In the genomic region with DNA sequence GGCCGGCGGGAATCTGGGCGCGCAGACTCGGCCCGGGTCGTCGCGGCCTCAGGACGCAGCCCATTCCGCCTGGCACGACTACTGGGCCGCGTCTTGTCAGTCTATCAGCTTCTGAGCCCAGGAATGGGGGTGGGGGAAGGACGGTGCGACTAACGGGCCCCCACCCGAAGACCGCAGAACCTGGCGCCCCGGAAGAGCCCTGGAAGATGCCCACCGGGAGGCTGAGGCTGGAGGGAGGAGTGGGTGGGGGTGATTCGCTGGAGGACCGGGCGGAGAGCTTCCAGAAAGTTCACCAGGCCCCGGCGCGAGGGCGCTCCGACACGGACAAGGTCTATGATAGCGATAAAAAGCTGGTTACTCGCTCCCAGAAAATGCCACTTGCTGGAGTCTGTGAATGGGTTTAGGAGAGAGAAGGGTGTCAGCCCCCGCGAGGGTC, we compare ENCODE assay signal across 8 cellular contexts. TPM values are rescaled to one million over a fixed set of nuclear protein-coding genes. Genes with fewer than 3 reads are reported as not detected.
DNase-seq lines count a peak whose midpoint lies in the region; ATAC-seq and TF ChIP-seq lines count a peak whose summit lies in the region.

No MANE protein-coding gene starts in this region.

- H3K4me1 Mint-ChIP-seq in CD8-positive, alpha-beta T cell (ENCODE audit: low read depth): peaks cover 50% of the 10 kb centered on the region
- peaks cover 33 to 46% of the 10 kb centered on the region in 2 donors for H3K4me1 Mint-ChIP-seq in effector memory CD8-positive, alpha-beta T cell (ENCODE audit: low read depth in 2 of 2)

- peaks cover 22% of the 10 kb centered on the region for H3K4me1 ChIP-seq in CD8-positive, alpha-beta T cell (ENCODE audit: insufficient read depth, low read length)
- no peaks in the 10 kb centered on the region for H3K4me1 ChIP-seq in SJCRH30
- no peaks in the 10 kb centered on the region for H3K4me1 ChIP-seq in osteoblast (ENCODE audit: insufficient read depth, low read length)
- no peaks in the 10 kb centered on the region for H3K4me1 ChIP-seq in PC-9 (replicated peaks; ENCODE audit: insufficient read depth)
- H3K4me1 ChIP-seq in uterus: peaks cover 0 to 33% of the 10 kb centered on the region in 2 donors

- no peak for TF ChIP-seq CTCF in CD8-positive, alpha-beta T cell (IDR thresholded peaks at IDR 0.05)
- TF ChIP-seq CTCF in osteoblast (IDR thresholded peaks at IDR 0.05; ENCODE audit: extremely low read depth, low read depth, low read length) (no peak), PC-9 (conservative IDR thresholded peaks at IDR 0.05) (no peak), uterus (IDR thresholded peaks at IDR 0.05) (no peak)

- peaks cover 2% of the 10 kb centered on the region for H3K36me3 Mint-ChIP-seq in CD8-positive, alpha-beta T cell
- H3K36me3 Mint-ChIP-seq in effector memory CD8-positive, alpha-beta T cell (ENCODE audit: insufficient read depth): peaks cover 20% of the 10 kb centered on the region

- H4K20me1 ChIP-seq in osteoblast (ENCODE audit: insufficient read depth, low read length) (peaks cover 5% of the 10 kb centered on the region), PC-9 (ENCODE audit: insufficient read depth) (no peaks in the 10 kb centered on the region)

- H3K9me2 ChIP-seq in PC-9 (ENCODE audit: insufficient read depth): no peaks in the 10 kb centered on the region

- no TSS peak for BruUV-seq in PC-9 (replicated peaks; lab: Mats Ljungman, UMichigan)

- H3K79me2 ChIP-seq in osteoblast (ENCODE audit: insufficient read depth, low read length): no peaks in the 10 kb centered on the region
- H3K79me2 ChIP-seq in PC-9 (ENCODE audit: low read depth): no peaks in the 10 kb centered on the region

- no peak for TF ChIP-seq POLR2A in uterus (IDR thresholded peaks at IDR 0.05)

- H3K27me3 ChIP-seq in CD8-positive, alpha-beta T cell (ENCODE audit: insufficient read depth, low read length): peaks cover 25% of the 10 kb centered on the region
- no peaks in the 10 kb centered on the region for H3K27me3 ChIP-seq in SJCRH30
- peaks cover 100% of the 10 kb centered on the region for H3K27me3 ChIP-seq in osteoblast (ENCODE audit: insufficient read depth, low read length)
- H3K27me3 ChIP-seq in PC-9 (ENCODE audit: insufficient read depth, low read depth): no peaks in the 10 kb centered on the region
- peaks cover 6 to 91% of the 10 kb centered on the region in 2 donors for H3K27me3 ChIP-seq in uterus

- no peaks in the 10 kb centered on the region; the same call in 1 of the 2 replicates for H3F3A ChIP-seq in PC-9 (ENCODE audit: insufficient read depth, low read depth)

- H3K36me3 ChIP-seq in CD8-positive, alpha-beta T cell (ENCODE audit: insufficient read depth, low read length): no peaks in the 10 kb centered on the region
- H3K36me3 ChIP-seq in SJCRH30 (peaks cover 16% of the 10 kb centered on the region), osteoblast (ENCODE audit: insufficient read depth, low read length) (no peaks in the 10 kb centered on the region), PC-9 (ENCODE audit: low read depth) (no peaks in the 10 kb centered on the region), uterus (no peaks in the 10 kb centered on the region)

- ATAC-seq in CD8-positive, alpha-beta T cell: no peak
- ATAC-seq in effector memory CD8-positive, alpha-beta T cell (replicated peaks): no peak
- ATAC-seq in HG02884 (IDR thresholded peaks at IDR 0.05; ENCODE audit: unreplicated experiment): no peak

- H3K27ac ChIP-seq in CD8-positive, alpha-beta T cell (ENCODE audit: low read depth, low read length): no peak overlapping the region
- H3K27ac ChIP-seq in SJCRH30: peak overlapping the region; percentile 99
- no peak overlapping the region for H3K27ac ChIP-seq in osteoblast (ENCODE audit: low read depth, low read length)
- H3K27ac ChIP-seq in PC-9: no peak overlapping the region
- H3K27ac ChIP-seq in uterus: no peak overlapping the region

- no peak for DNase-seq in CD8-positive, alpha-beta T cell
- peak; percentile 45 to 62 for DNase-seq in SJCRH30
- no peak for DNase-seq in effector memory CD8-positive, alpha-beta T cell
- peak; percentile 74 for DNase-seq in osteoblast (ENCODE audit: insufficient read length, low spot score, missing footprints)
- DNase-seq in PC-9: no peak
- no peak for DNase-seq in NCI-H1417 (lab: John Stamatoyannopoulos, UW)
- no peak for DNase-seq in uterus

- H2AFZ ChIP-seq in osteoblast (ENCODE audit: low read length) (no peak overlapping the region), PC-9 (no peak overlapping the region)

- POLR2A ChIA-PET in CD8-positive, alpha-beta T cell (lab: Charles Lee): no interaction called here
- POLR2A ChIA-PET in PC-9 (lab: Charles Lee; ENCODE audit: unreplicated experiment): no interaction called here

- CTCF ChIA-PET in CD8-positive, alpha-beta T cell (lab: Charles Lee): no interaction called here
- CTCF ChIA-PET in PC-9 (lab: Charles Lee): no interaction called here

- H3K4me2 ChIP-seq in osteoblast (ENCODE audit: insufficient read depth, low read length): no peak overlapping the region
- H3K4me2 ChIP-seq in PC-9: no peak overlapping the region

- H3K27ac Mint-ChIP-seq in CD8-positive, alpha-beta T cell: no peak overlapping the region
- no peak overlapping the region for H3K27ac Mint-ChIP-seq in effector memory CD8-positive, alpha-beta T cell

- no peaks in the 10 kb centered on the region for H3K9me3 ChIP-seq in CD8-positive, alpha-beta T cell (ENCODE audit: low read length)
- H3K9me3 ChIP-seq in SJCRH30 (replicated peaks) (no peaks in the 10 kb centered on the region), osteoblast (ENCODE audit: low read depth, low read length) (no peaks in the 10 kb centered on the region), PC-9 (ENCODE audit: insufficient read depth, low read depth) (no peaks in the 10 kb centered on the region), uterus (no peaks in the 10 kb centered on the region)

- H3K4me3 ChIP-seq in CD8-positive, alpha-beta T cell (ENCODE audit: low read depth, low read length): no peak overlapping the region
- peak overlapping the region; percentile 81 for H3K4me3 ChIP-seq in SJCRH30
- H3K4me3 ChIP-seq in osteoblast (ENCODE audit: insufficient read depth, low read length): no peak overlapping the region
- H3K4me3 ChIP-seq in PC-9: no peak overlapping the region
- H3K4me3 ChIP-seq in uterus: no peak overlapping the region

- H3K27me3 Mint-ChIP-seq in CD8-positive, alpha-beta T cell (ENCODE audit: low read depth): peaks cover 74% of the 10 kb centered on the region
- peaks cover 90 to 94% of the 10 kb centered on the region in 2 donors for H3K27me3 Mint-ChIP-seq in effector memory CD8-positive, alpha-beta T cell

- no peaks in the 10 kb centered on the region for H3K9me3 Mint-ChIP-seq in CD8-positive, alpha-beta T cell
- no peaks in the 10 kb centered on the region for H3K9me3 Mint-ChIP-seq in effector memory CD8-positive, alpha-beta T cell

- peak overlapping the region; percentile 90 for H3K4me3 Mint-ChIP-seq in CD8-positive, alpha-beta T cell
- peak overlapping the region; percentile 73 to 80 for H3K4me3 Mint-ChIP-seq in effector memory CD8-positive, alpha-beta T cell

- intact Hi-C loops in CD8-positive, alpha-beta T cell (cut with DNase I, micrococcal nuclease): no loop called here
- intact Hi-C loops in PC-9 (cut with micrococcal nuclease; ENCODE audit: unreplicated experiment) (no loop called here), uterus (cut with DNase I; ENCODE audit: low total_unique reads) (no loop called here)

RNA-seq across cellular contexts. Expression of gene DMRTA2, which starts 1.7 kb away (rescaled TPM):
- not detected for total RNA-seq in CD8-positive, alpha-beta T cell
- total RNA-seq in SJCRH30 (2014; rRNA removed; shearing (Covaris generic)): 39.1 and 40.1 TPM in 2 replicates
- total RNA-seq in osteoblast: under 0.01 TPM in 1 of 2 replicates, not detected in the other
- total RNA-seq in PC-9 (2021): not detected in 2 replicates
- not detected for total RNA-seq in uterus

Comparison
In these comparisons a context has a peak if more than half of its experiments do, and no peak if none do; other contexts are left out.
1. DNase-seq: peak in SJCRH30 (2 of 2) and osteoblast (single experiment); none in CD8-positive, alpha-beta T cell (0 of 7), effector memory CD8-positive, alpha-beta T cell (0 of 3), PC-9 (0 of 2), NCI-H1417 (0 of 3) and uterus (0 of 2).
2. RNA of gene DMRTA2, which starts 1.7 kb away (total RNA-seq): 39.1 to 40.1 TPM in SJCRH30; not detected in CD8-positive, alpha-beta T cell, under 0.01 TPM in osteoblast, not detected in PC-9 and not detected in uterus; every median in the first group is over 10 times any median in the second.